Comparison of ENCODE assay signal across 23 cellular contexts in genomic region chr9:76466299-76466605, GRCh38.
"Had no signal": no experiment of that assay in that cellular context is flagged by ENCODE, and none has a peak within 500 bp of the region (broad histone marks: within the 10 kb centered on the region; RNA-seq: fewer than 3 reads in every experiment).

No MANE protein-coding gene starts in this region.

- H3K4me3 Mint-ChIP-seq: activated T-cell treated with anti-CD3 and anti-CD28 coated beads, Interleukin-2, amount 50 U/mL, for 4 hours; activated T-helper 17 cell treated with anti-CD3 and anti-CD28 coated beads, Interleukin-2, amount 50 U/mL, for 72 hours; naive thymus-derived CD4-positive, alpha-beta T cell; stimulated activated naive CD8-positive, alpha-beta T cell treated with anti-CD3 and anti-CD28 coated beads, Interleukin-15, Interleukin-2, amounts not matched to agents 100 ng/mL and 50 ng/mL, for 24 hours; T-helper 1 cell treated with Interleukin-12 subunit alpha and Interleukin-12 subunit beta and Interleukin-4 antibody, amounts not matched to agents 30 μg/mL and 1 μg/mL, for 36 hours had no signal

- H3K27ac ChIP-seq: left ventricle myocardium inferior, right lobe of liver, thoracic aorta, VCaP had no signal

- H3K9me3 ChIP-seq: left ventricle myocardium inferior, right lobe of liver, thoracic aorta had no signal

- H3K4me1 ChIP-seq: left ventricle myocardium inferior, right lobe of liver had no signal

- H3K27me3 Mint-ChIP-seq: activated T-helper 17 cell treated with anti-CD3 and anti-CD28 coated beads, Interleukin-2, amount 50 U/mL, for 72 hours; naive thymus-derived CD4-positive, alpha-beta T cell; stimulated activated naive CD8-positive, alpha-beta T cell treated with anti-CD3 and anti-CD28 coated beads, Interleukin-15, Interleukin-2, amounts not matched to agents 100 ng/mL and 50 ng/mL, for 24 hours had no signal

- H3K4me3 ChIP-seq: left ventricle myocardium inferior, right lobe of liver, thoracic aorta had no signal

- H3K27me3 ChIP-seq: right lobe of liver had no signal

- H3K27ac Mint-ChIP-seq: naive thymus-derived CD4-positive, alpha-beta T cell; stimulated activated naive CD8-positive, alpha-beta T cell treated with anti-CD3 and anti-CD28 coated beads, Interleukin-15, Interleukin-2, amounts not matched to agents 100 ng/mL and 50 ng/mL, for 24 hours; T-helper 1 cell treated with Interleukin-12 subunit alpha and Interleukin-12 subunit beta and Interleukin-4 antibody, amounts not matched to agents 30 μg/mL and 1 μg/mL, for 36 hours had no signal

- H3K9me3 Mint-ChIP-seq: activated T-cell treated with anti-CD3 and anti-CD28 coated beads, Interleukin-2, amount 50 U/mL, for 4 hours; activated T-helper 17 cell treated with anti-CD3 and anti-CD28 coated beads, Interleukin-2, amount 50 U/mL, for 72 hours; naive thymus-derived CD4-positive, alpha-beta T cell; stimulated activated naive CD8-positive, alpha-beta T cell treated with anti-CD3 and anti-CD28 coated beads, Interleukin-15, Interleukin-2, amounts not matched to agents 100 ng/mL and 50 ng/mL, for 24 hours; T-helper 1 cell treated with Interleukin-12 subunit alpha and Interleukin-12 subunit beta and Interleukin-4 antibody, amounts not matched to agents 30 μg/mL and 1 μg/mL, for 36 hours had no signal

- DNase-seq: activated CD4-positive, alpha-beta T cell treated with anti-CD3 and anti-CD28 coated beads for 48 hours; activated CD4-positive, alpha-beta T cell treated with anti-CD3 and anti-CD28 coated beads, Interleukin-2, amount 50 U/mL, for 48 hours; activated gamma-delta T cell treated with Interleukin-2 at 50 U/mL for 16 hours; activated naive CD4-positive, alpha-beta T cell treated with anti-CD3 and anti-CD28 coated beads, Interleukin-2, amount 50 U/mL, for 16 hours; activated T-cell treated with anti-CD3 and anti-CD28 coated beads, Interleukin-2, amount 50 U/mL, for 4 hours; amygdala; central memory CD4-positive, alpha-beta T cell; dermis blood vessel endothelial cell; effector memory CD4-positive, alpha-beta T cell; islet precursor cell; left ventricle myocardium inferior; naive thymus-derived CD4-positive, alpha-beta T cell; right lobe of liver; stimulated activated CD4-positive, alpha-beta T cell treated with anti-CD3 and anti-CD28 coated beads, Interleukin-12 subunit alpha, Interleukin-12 subunit beta, amount 100 ng/mL, for 4 hours; stimulated activated CD4-positive, alpha-beta T cell treated with anti-CD3 and anti-CD28 coated beads, Interleukin-4, amount 100 ng/mL, for 1 hour; SW 1271; T-helper 9 cell; trophoblast cell had no signal

- ATAC-seq: activated T-cell treated with anti-CD3 and anti-CD28 coated beads, Interleukin-2, amount 50 U/mL, for 4 hours; activated T-helper 17 cell treated with anti-CD3 and anti-CD28 coated beads, Interleukin-2, amount 50 U/mL, for 72 hours; naive thymus-derived CD4-positive, alpha-beta T cell; right lobe of liver had no signal

- H3K36me3 ChIP-seq: left ventricle myocardium inferior, right lobe of liver, thoracic aorta had no signal
